ENCODE assay signal across 24 cellular contexts in the genomic region with DNA sequence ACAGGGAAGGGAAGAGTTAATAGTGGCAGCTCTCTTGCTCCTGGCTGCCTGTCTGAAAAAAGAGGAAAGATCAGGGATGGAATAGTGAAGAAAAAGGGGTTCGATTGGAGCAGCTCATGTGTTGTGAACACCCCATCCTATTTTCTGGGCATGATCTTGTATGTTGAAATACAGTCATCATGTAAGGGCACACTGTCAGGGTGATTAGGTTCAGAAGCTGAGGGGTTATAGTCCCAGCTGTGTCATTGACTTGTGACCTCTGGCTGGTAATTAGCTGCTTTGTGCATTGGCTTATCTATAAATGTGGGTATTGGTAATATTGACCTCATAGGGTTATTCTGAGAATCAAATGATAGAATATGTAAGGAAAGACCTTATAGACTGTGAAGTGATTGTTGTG. TPM values are rescaled to one million over a fixed set of nuclear protein-coding genes. Genes with fewer than 3 reads are reported as not detected.
DNase-seq lines count a peak whose midpoint lies in the region; ATAC-seq, FAIRE-seq and TF ChIP-seq lines count a peak whose summit lies in the region.
"Had no signal": no experiment of that assay in that cellular context is flagged by ENCODE, and none has a peak within 500 bp of the region (broad histone marks: within the 10 kb centered on the region; RNA-seq: fewer than 3 reads in every experiment).

No MANE protein-coding gene starts in this region.

- CTCF ChIA-PET in PC-3 (lab: Charles Lee) = no interaction called here

- 0 out of 2 replicates have a peak, but pooled peaks cover 5% of the 10 kb centered on the region for H3K36me3 ChIP-seq in PC-3 (ENCODE audit: low read depth, low read length)
- H3K36me3 ChIP-seq in neutrophil = peaks cover 34% of the 10 kb centered on the region

- H4K20me1 ChIP-seq in PC-3 (ENCODE audit: low read length) = no peaks in the 10 kb centered on the region

- H3K4me3 Mint-ChIP-seq in central memory CD8-positive, alpha-beta T cell = no peak overlapping the region
- H3K4me3 Mint-ChIP-seq: activated T-cell treated with anti-CD3 and anti-CD28 coated beads, Interleukin-2, amount 50 U/mL, for 72 hours had no signal

- H3K4me3 ChIP-seq in PC-3 (ENCODE audit: low read length) (no peak overlapping the region), neutrophil (ENCODE audit: low read depth in 1 of 2, low read length in 1 of 2) (no peak overlapping the region)
- H3K4me3 ChIP-seq: heart right ventricle, lower lobe of right lung had no signal

- DNase-seq in activated naive CD4-positive, alpha-beta T cell treated with anti-CD3 and anti-CD28 coated beads, Interleukin-2, amount 50 U/mL, for 72 hours (ENCODE audit: low spot score in 2 of 2) = no peak
- DNase-seq in activated naive CD4-positive, alpha-beta T cell treated with anti-CD3 and anti-CD28 coated beads, Interleukin-2, amount 50 U/mL, for 16 hours = no peak
- DNase-seq in PC-3 (no peak), GM12891 (ENCODE audit: insufficient read length, low spot score) (no peak), NCI-H774 (lab: John Stamatoyannopoulos, UW) (no peak)
- no peak for DNase-seq in central memory CD8-positive, alpha-beta T cell (ENCODE audit: low spot score in 2 of 2)
- DNase-seq: activated CD4-positive, alpha-beta T cell treated with anti-CD3 and anti-CD28 coated beads, Interleukin-2, amount 50 U/mL, for 48 hours; activated T-cell treated with anti-CD3 and anti-CD28 coated beads, Interleukin-2, amount 50 U/mL, for 72 hours; GOT3; heart right ventricle; KBM-7; lower lobe of right lung; MV-4-11; NCI-H1694 treated with DMSO at 0.1 percent for 48 hours; SIG-M5; stimulated activated CD4-positive, alpha-beta T cell treated with anti-CD3 and anti-CD28 coated beads, Interleukin-15, amount 100 ng/mL, for 24 hours; T-helper 1 cell had no signal

- no peaks in the 10 kb centered on the region for H3K4me1 ChIP-seq in PC-3 (ENCODE audit: insufficient read depth, low read length)
- peaks cover 1 to 3% of the 10 kb centered on the region in 2 experiments for H3K4me1 ChIP-seq in neutrophil (ENCODE audit: control insufficient read depth in 1 of 2, insufficient read depth in 1 of 2, low read depth in 1 of 2, low read length in 1 of 2)
- H3K4me1 ChIP-seq: parathyroid adenoma had no signal

- H3K27me3 Mint-ChIP-seq in central memory CD8-positive, alpha-beta T cell = no peaks in the 10 kb centered on the region

- H3K4me1 Mint-ChIP-seq in central memory CD8-positive, alpha-beta T cell = peaks cover 22% of the 10 kb centered on the region

- no peak overlapping the region for H3K9ac ChIP-seq in PC-3 (ENCODE audit: low read length)
- H3K9ac ChIP-seq: parathyroid adenoma had no signal

- no peaks in the 10 kb centered on the region for H3K9me2 ChIP-seq in PC-3 (replicated peaks; ENCODE audit: low read length)

- no peak overlapping the region for H2AFZ ChIP-seq in PC-3 (ENCODE audit: low read length)
- H2AFZ ChIP-seq: parathyroid adenoma had no signal

- POLR2A ChIA-PET in PC-3 (lab: Charles Lee; ENCODE audit: unreplicated experiment) = interaction anchor here (0.6 to 0.9 kb wide), 2 partner anchors 18 to 60 kb away, joined by 4 read pairs; partner anchors contain the start of gene RBM39

- H3K9me3 Mint-ChIP-seq in activated naive CD4-positive, alpha-beta T cell treated with anti-CD3 and anti-CD28 coated beads, Interleukin-2, amount 50 U/mL, for 72 hours = no peaks in the 10 kb centered on the region
- H3K9me3 Mint-ChIP-seq in central memory CD8-positive, alpha-beta T cell = no peaks in the 10 kb centered on the region
- H3K9me3 Mint-ChIP-seq: activated T-cell treated with anti-CD3 and anti-CD28 coated beads, Interleukin-2, amount 50 U/mL, for 72 hours had no signal

- BruUV-seq in PC-3 (replicated peaks; lab: Mats Ljungman, UMichigan) = TSS peak; percentile 55

- TF ChIP-seq CTCF in PC-3 (conservative IDR thresholded peaks at IDR 0.05; ENCODE audit: low read depth, low read length) = no peak
- TF ChIP-seq CTCF in neutrophil (IDR thresholded peaks at IDR 0.05) = no peak

- H3K27ac Mint-ChIP-seq in activated naive CD4-positive, alpha-beta T cell treated with anti-CD3 and anti-CD28 coated beads, Interleukin-2, amount 50 U/mL, for 72 hours = peak overlapping the region; percentile 23 to 65
- H3K27ac Mint-ChIP-seq in central memory CD8-positive, alpha-beta T cell (ENCODE audit: low read depth) = peak overlapping the region; percentile 76

- H3F3A ChIP-seq in PC-3 (ENCODE audit: low read length, unreplicated experiment) = no peaks in the 10 kb centered on the region

- FAIRE-seq in GM12891 (lab: Jason Lieb, UNC) = no peak
- FAIRE-seq: bronchial epithelial cell, endothelial cell of umbilical vein, GM12892 had no signal

- H3K27ac ChIP-seq in PC-3 (ENCODE audit: low read length) (no peak overlapping the region), neutrophil (peak overlapping the region; percentile 6)
- H3K27ac ChIP-seq: heart right ventricle, lower lobe of right lung, parathyroid adenoma had no signal

- no peak overlapping the region for H3K4me2 ChIP-seq in PC-3 (ENCODE audit: low read length)

- H3K9me3 ChIP-seq in PC-3 (ENCODE audit: low read length) (no peaks in the 10 kb centered on the region), neutrophil (no peaks in the 10 kb centered on the region)
- H3K9me3 ChIP-seq: heart right ventricle, lower lobe of right lung had no signal

- no peak for ATAC-seq in activated naive CD4-positive, alpha-beta T cell treated with anti-CD3 and anti-CD28 coated beads, Interleukin-2, amount 50 U/mL, for 72 hours
- no peak for ATAC-seq in PC-3
- no peak for ATAC-seq in central memory CD8-positive, alpha-beta T cell (replicated peaks; ENCODE audit: extremely low read depth, poor library complexity, severe bottlenecking)
- ATAC-seq in GM18870 (IDR thresholded peaks at IDR 0.05; ENCODE audit: unreplicated experiment) = no peak
- ATAC-seq: activated T-cell treated with anti-CD3 and anti-CD28 coated beads, Interleukin-2, amount 50 U/mL, for 72 hours; heart right ventricle; lower lobe of right lung; sciatic nerve had no signal

- no peaks in the 10 kb centered on the region for H3K79me2 ChIP-seq in PC-3 (ENCODE audit: low read length)

- no peaks in the 10 kb centered on the region for H3K27me3 ChIP-seq in PC-3 (ENCODE audit: low read length)
- no peaks in the 10 kb centered on the region for H3K27me3 ChIP-seq in neutrophil
- H3K27me3 ChIP-seq: heart right ventricle had no signal

- TF ChIP-seq POLR2A in GM12891 (IDR thresholded peaks at IDR 0.05; ENCODE audit: low read depth, low read length) = no peak

- intact Hi-C loops in PC-3 (cut with micrococcal nuclease) = no loop called here

- H3K36me3 Mint-ChIP-seq in activated naive CD4-positive, alpha-beta T cell treated with anti-CD3 and anti-CD28 coated beads, Interleukin-2, amount 50 U/mL, for 72 hours = peaks cover 0 to 10% of the 10 kb centered on the region in 2 donors
- H3K36me3 Mint-ChIP-seq in central memory CD8-positive, alpha-beta T cell (ENCODE audit: insufficient read depth) = peaks cover 48% of the 10 kb centered on the region

TF ChIP-seq in GM12891, 5 proteins besides CTCF, POLR2A, EP300 and RAD21:
- TF ChIP-seq SPI1 (IDR thresholded peaks at IDR 0.05; ENCODE audit: low read depth, low read length) = no peak
- TF ChIP-seq POLR2AphosphoS5 (IDR thresholded peaks at IDR 0.05; ENCODE audit: low read depth, low read length) = no peak
- TF ChIP-seq PAX5 (IDR thresholded peaks at IDR 0.05; ENCODE audit: insufficient read depth, low read length, severe bottlenecking) = no peak
- TF ChIP-seq POU2F2 (IDR thresholded peaks at IDR 0.05; ENCODE audit: low read depth, low read length) = no peak
- TF ChIP-seq TAF1 (IDR thresholded peaks at IDR 0.05; ENCODE audit: low read depth, low read length) = no peak

RNA-seq across cellular contexts. Expression of gene PHF20, which starts 30.1 kb away (rescaled TPM):
- total RNA-seq in activated naive CD4-positive, alpha-beta T cell treated with anti-CD3 and anti-CD28 coated beads, Interleukin-2, amount 50 U/mL, for 72 hours = 10 to 100 TPM; 58.5 to 71.4 TPM
- total RNA-seq in PC-3 (2014; rRNA removed) = 37.2 and 56.3 TPM in 2 replicates
- polyA plus RNA-seq in GM12891 (2012; ENCODE audit: low read depth, missing spikeins) = 38.6 TPM

RNA-seq across cellular contexts. Expression of gene RBM39, which starts 59.8 kb away (rescaled TPM):
- 100 to 1,000 TPM; 343 to 380 TPM for total RNA-seq in activated naive CD4-positive, alpha-beta T cell treated with anti-CD3 and anti-CD28 coated beads, Interleukin-2, amount 50 U/mL, for 72 hours
- total RNA-seq in PC-3 (2014; rRNA removed) = 286 and 341 TPM in 2 replicates
- polyA plus RNA-seq in GM12891 (2012; ENCODE audit: low read depth, missing spikeins) = 170 TPM
